Comparison of ENCODE assay signal across 8 cellular contexts in the genomic region with DNA sequence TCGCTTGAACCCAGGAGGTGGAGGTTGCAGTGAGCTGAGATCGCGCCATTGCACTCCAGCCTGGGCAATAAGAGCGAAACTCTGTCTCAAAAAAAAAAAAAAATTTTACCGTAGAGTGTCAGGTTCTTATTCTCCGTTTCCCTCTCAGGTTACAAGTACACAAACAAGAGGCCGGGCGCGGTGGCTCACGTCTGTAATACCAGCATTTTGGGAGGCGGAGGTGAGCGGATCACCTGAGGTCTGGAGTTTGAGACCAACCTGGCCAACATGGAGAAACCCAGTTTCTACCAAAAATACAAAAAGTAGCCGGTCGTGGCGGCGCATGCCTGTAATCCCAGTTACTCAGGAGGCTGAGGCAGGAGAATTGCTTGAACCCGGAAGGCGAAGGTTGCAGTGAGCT. TPM values are rescaled to one million over a fixed set of nuclear protein-coding genes. Genes with fewer than 3 reads are reported as not detected.
A peak's percentile ranks its signal among the peaks of the same experiment; 100 is the strongest.
DNase-seq lines count a peak whose midpoint lies in the region; ATAC-seq and TF ChIP-seq lines count a peak whose summit lies in the region.
"Not testable (repeated sequence)": the region's sequence is repeated elsewhere in the genome, so short reads cannot be mapped to it uniquely, and the experiment has no call there.

No MANE protein-coding gene starts in this region.

- H3K9me3 ChIP-seq in BE2C; Peyer's patch; iPS-15b (ENCODE audit: control insufficient read depth, insufficient read depth, low read length); stomach: not testable (repeated sequence)

- H3K4me3 Mint-ChIP-seq in HFFc6, result peak overlapping the region; percentile 97
- H3K4me3 Mint-ChIP-seq in effector memory CD8-positive, alpha-beta T cell, result peak overlapping the region; percentile 97 to 99
- H3K4me3 Mint-ChIP-seq in natural killer cell treated with Interleukin-12 subunit alpha and Interleukin-12 subunit beta and Interleukin-15 and Interleukin-18, amount 100 ng/mL, for 72 hours, result peak overlapping the region; percentile 97

- DNase-seq in BE2C; HFFc6; activated naive CD4-positive, alpha-beta T cell treated with anti-CD3 and anti-CD28 coated beads, Interleukin-2, amount 50 U/mL, for 72 hours (ENCODE audit: low spot score in 2 of 2); effector memory CD8-positive, alpha-beta T cell; natural killer cell treated with Interleukin-12 subunit alpha and Interleukin-12 subunit beta and Interleukin-15 and Interleukin-18, amount 100 ng/mL, for 72 hours (ENCODE audit: low spot score): not testable (repeated sequence)
- DNase-seq in Peyer's patch, result peak in 1 of 3 donors; percentile 33
- peak; percentile 51 for DNase-seq in stomach

- peak overlapping the region; percentile 94 for H3K4me3 ChIP-seq in BE2C (ENCODE audit: low read depth, low read length)
- peak overlapping the region; percentile 66 to 88 (median 79) for H3K4me3 ChIP-seq in Peyer's patch
- H3K4me3 ChIP-seq in iPS-15b (ENCODE audit: low read depth, low read length), result peak overlapping the region; percentile 95
- peak overlapping the region; percentile 70 to 84 (median 76) for H3K4me3 ChIP-seq in stomach

- not testable (repeated sequence) for H3K4me1 ChIP-seq in BE2C; iPS-15b (ENCODE audit: control insufficient read depth, insufficient read depth, low read length)
- H3K4me1 ChIP-seq in Peyer's patch (peaks cover 0 to 27% (median 7%) of the 10 kb centered on the region in 4 donors), stomach (peaks cover 24 to 67% (median 49%) of the 10 kb centered on the region in 4 donors)

- H3K27me3 Mint-ChIP-seq in HFFc6 (ENCODE audit: insufficient read depth); effector memory CD8-positive, alpha-beta T cell; natural killer cell treated with Interleukin-12 subunit alpha and Interleukin-12 subunit beta and Interleukin-15 and Interleukin-18, amount 100 ng/mL, for 72 hours: not testable (repeated sequence)

- H3K9ac ChIP-seq in iPS-15b (ENCODE audit: low read depth, low read length), result peak overlapping the region; percentile 97

- TF ChIP-seq EP300 in stomach (IDR thresholded peaks at IDR 0.05), result not testable (repeated sequence)

- peak overlapping the region; percentile 97 for H3K27ac Mint-ChIP-seq in HFFc6
- H3K27ac Mint-ChIP-seq in activated naive CD4-positive, alpha-beta T cell treated with anti-CD3 and anti-CD28 coated beads, Interleukin-2, amount 50 U/mL, for 72 hours, result peak overlapping the region; percentile 86 to 87
- peak overlapping the region; percentile 91 to 92 for H3K27ac Mint-ChIP-seq in effector memory CD8-positive, alpha-beta T cell
- peak overlapping the region; percentile 87 to 97 for H3K27ac Mint-ChIP-seq in natural killer cell treated with Interleukin-12 subunit alpha and Interleukin-12 subunit beta and Interleukin-15 and Interleukin-18, amount 100 ng/mL, for 72 hours

- not testable (repeated sequence) for ATAC-seq in activated naive CD4-positive, alpha-beta T cell treated with anti-CD3 and anti-CD28 coated beads, Interleukin-2, amount 50 U/mL, for 72 hours; effector memory CD8-positive, alpha-beta T cell (replicated peaks); natural killer cell treated with Interleukin-12 subunit alpha and Interleukin-12 subunit beta and Interleukin-15 and Interleukin-18, amount 100 ng/mL, for 72 hours

- H3K9me3 Mint-ChIP-seq in HFFc6, result peaks cover 34% of the 10 kb centered on the region
- not testable (repeated sequence) for H3K9me3 Mint-ChIP-seq in activated naive CD4-positive, alpha-beta T cell treated with anti-CD3 and anti-CD28 coated beads, Interleukin-2, amount 50 U/mL, for 72 hours; effector memory CD8-positive, alpha-beta T cell; natural killer cell treated with Interleukin-12 subunit alpha and Interleukin-12 subunit beta and Interleukin-15 and Interleukin-18, amount 100 ng/mL, for 72 hours

- H3K36me3 ChIP-seq in BE2C; iPS-15b (ENCODE audit: control insufficient read depth, insufficient read depth, low read length): not testable (repeated sequence)
- H3K36me3 ChIP-seq in Peyer's patch (peaks cover 0 to 39% (median 0%) of the 10 kb centered on the region in 3 donors), stomach (peaks cover 3 to 32% (median 14%) of the 10 kb centered on the region in 4 donors)

- H3K4me1 Mint-ChIP-seq in HFFc6 (ENCODE audit: low read depth), result peaks cover 29% of the 10 kb centered on the region
- H3K4me1 Mint-ChIP-seq in effector memory CD8-positive, alpha-beta T cell (ENCODE audit: low read depth in 2 of 2), result peaks cover 44 to 47% of the 10 kb centered on the region in 2 donors
- peaks cover 51 to 55% of the 10 kb centered on the region in 2 donors for H3K4me1 Mint-ChIP-seq in natural killer cell treated with Interleukin-12 subunit alpha and Interleukin-12 subunit beta and Interleukin-15 and Interleukin-18, amount 100 ng/mL, for 72 hours (ENCODE audit: low read depth in 2 of 2)

- intact Hi-C loops in stomach (cut with DNase I; ENCODE audit: low total_unique reads), result not testable (repeated sequence)

- not testable (repeated sequence) for TF ChIP-seq CTCF in BE2C (IDR thresholded peaks at IDR 0.05; ENCODE audit: low read depth, low read length); HFFc6 (IDR thresholded peaks at IDR 0.05); Peyer's patch (IDR thresholded peaks at IDR 0.05); stomach (IDR thresholded peaks at IDR 0.05)

- H3K27ac ChIP-seq in Peyer's patch (peak overlapping the region; percentile 84 to 98 (median 95)), stomach (peak overlapping the region; percentile 94 to 98 (median 96))

- not testable (repeated sequence) for H3K27me3 ChIP-seq in BE2C; Peyer's patch; iPS-15b (ENCODE audit: control insufficient read depth, insufficient read depth, low read length); stomach

- peaks cover 45% of the 10 kb centered on the region for H3K36me3 Mint-ChIP-seq in HFFc6 (ENCODE audit: low read depth)
- H3K36me3 Mint-ChIP-seq in activated naive CD4-positive, alpha-beta T cell treated with anti-CD3 and anti-CD28 coated beads, Interleukin-2, amount 50 U/mL, for 72 hours, result peaks cover 19 to 40% of the 10 kb centered on the region in 2 donors
- peaks cover 19% of the 10 kb centered on the region for H3K36me3 Mint-ChIP-seq in effector memory CD8-positive, alpha-beta T cell (ENCODE audit: insufficient read depth)
- H3K36me3 Mint-ChIP-seq in natural killer cell treated with Interleukin-12 subunit alpha and Interleukin-12 subunit beta and Interleukin-15 and Interleukin-18, amount 100 ng/mL, for 72 hours, result not testable (repeated sequence)

- TF ChIP-seq POLR2A in Peyer's patch (IDR thresholded peaks at IDR 0.05); stomach (IDR thresholded peaks at IDR 0.05): not testable (repeated sequence)

- 33 to 58% (median 44%) methylated on average over 18 of the region's 18 CpGs for WGBS in stomach, 5 donors

RNA-seq across cellular contexts. Expression of a gene that starts 1.1 kb away (rescaled TPM):
- polyA plus RNA-seq in BE2C (2012; ENCODE audit: insufficient read depth, insufficient read length, low read depth), result 3.0 TPM
- 1 to 10 TPM; 3.5 to 4.7 (median 4.2) TPM for total RNA-seq in HFFc6 (2021; fragmentation: NEBNext Ultra II Directional; extraction: Animal tissue kit (Norgen Biotek cat#: 25700))
- total RNA-seq in Peyer's patch, result 10 to 100 TPM; 25.2 to 36.9 (median 29.2) TPM
- 10 to 100 TPM in 1 of 2 donors, 1 to 10 TPM in 1; 4.6 to 12.9 TPM for total RNA-seq in activated naive CD4-positive, alpha-beta T cell treated with anti-CD3 and anti-CD28 coated beads, Interleukin-2, amount 50 U/mL, for 72 hours
- 10 to 100 TPM; 12.5 to 13.2 TPM for total RNA-seq in natural killer cell treated with Interleukin-12 subunit alpha and Interleukin-12 subunit beta and Interleukin-15 and Interleukin-18, amount 100 ng/mL, for 72 hours
- total RNA-seq in stomach, result 10 to 100 TPM in 2 of 5 donors, 1 to 10 TPM in 3; 4.9 to 74.1 (median 9.4) TPM
- polyA plus RNA-seq in stomach, result 1 to 10 TPM; 4.7 to 6.4 (median 5.0) TPM
